ENCODE assay signal across 25 cellular contexts in the genomic region with DNA sequence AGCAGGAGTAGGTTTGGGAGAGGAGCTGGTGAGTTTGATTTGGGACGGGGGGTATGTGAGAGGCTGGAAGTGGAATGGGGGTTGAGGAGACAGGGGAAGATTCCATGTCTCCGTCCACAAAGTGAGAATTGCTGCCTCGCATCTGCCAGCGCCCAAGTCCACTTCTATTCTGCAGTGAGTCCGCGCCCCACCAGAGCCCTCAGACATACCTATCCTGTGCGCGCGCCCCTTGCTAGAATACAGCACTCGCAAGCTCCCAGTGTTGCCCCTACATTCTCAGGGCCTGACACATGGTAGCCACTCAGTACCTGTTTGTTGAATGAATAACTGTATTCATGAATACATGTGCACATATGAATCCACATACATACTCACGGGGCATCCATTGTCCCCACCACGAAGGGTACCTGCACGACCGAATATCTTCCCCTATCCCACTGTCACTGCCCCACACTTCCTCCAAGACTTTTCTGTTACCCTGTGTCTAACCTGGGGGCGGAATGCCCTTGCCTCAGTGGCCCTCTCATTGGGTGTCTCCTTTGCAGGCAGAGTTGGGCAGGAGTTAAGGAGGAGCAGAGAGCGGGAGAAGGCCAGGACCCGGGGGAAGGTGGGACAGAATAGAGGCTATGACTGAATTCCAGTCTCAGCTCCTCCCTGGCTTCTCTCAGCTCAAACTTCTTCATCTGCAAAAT. TPM values are rescaled to one million over a fixed set of nuclear protein-coding genes. Genes with fewer than 3 reads are reported as not detected.
DNase-seq lines count a peak whose midpoint lies in the region; ATAC-seq, FAIRE-seq and TF ChIP-seq lines count a peak whose summit lies in the region.
"Had no signal": no experiment of that assay in that cellular context is flagged by ENCODE, and none has a peak within 500 bp of the region (broad histone marks: within the 10 kb centered on the region; RNA-seq: fewer than 3 reads in every experiment).

No MANE protein-coding gene starts in this region.

- ATAC-seq in T-helper 17 cell (no peak), HG03565 (IDR thresholded peaks at IDR 0.05; ENCODE audit: unreplicated experiment) (no peak)
- no peak for ATAC-seq in stimulated activated effector memory CD8-positive, alpha-beta T cell treated with anti-CD3 and anti-CD28 coated beads, Interleukin-12 subunit alpha, Interleukin-12 subunit beta, amount 100 ng/mL, for 72 hours
- ATAC-seq: GM23338, K562, left colon, Panc1, pancreas, T-cell had no signal

- no peak for TF ChIP-seq POLR2A in H54 (IDR thresholded peaks at IDR 0.05; ENCODE audit: low read depth, low read length)

- no peak for FAIRE-seq in H54 (lab: Jason Lieb, UNC)
- FAIRE-seq: K562, pancreas had no signal

- DNase-seq in T-helper 1 cell (no peak), T-helper 17 cell (no peak), mesothelial cell of epicardium (ENCODE audit: low spot score in 2 of 2, unreplicated experiment in 2 of 2) (no peak), hippocampal formation (lab: John Stamatoyannopoulos, UW) (no peak), H54 (ENCODE audit: insufficient read length, low spot score) (no peak)
- DNase-seq in stimulated activated effector memory CD8-positive, alpha-beta T cell treated with anti-CD3 and anti-CD28 coated beads, Interleukin-12 subunit alpha, Interleukin-12 subunit beta, amount 100 ng/mL, for 72 hours (ENCODE audit: low spot score in 2 of 2), result no peak
- DNase-seq: 8988T; activated CD4-positive, alpha-beta T cell treated with anti-CD3 and anti-CD28 coated beads, Interleukin-2, amount 50 U/mL, for 1 hour; foreskin fibroblast; GDM1; left colon; MG63; NCI-H1436; NCI-H524; pancreas; SJCRH30; stimulated activated CD4-positive, alpha-beta T cell treated with anti-CD3 and anti-CD28 coated beads, Interleukin-15, amount 100 ng/mL, for 24 hours; trophoblast cell had no signal

- H3K9me3 ChIP-seq in T-helper 17 cell (ENCODE audit: control insufficient read depth, low read length, poor library complexity, severe bottlenecking), result no peaks in the 10 kb centered on the region
- H3K9me3 ChIP-seq: pancreas had no signal

- H3K9me3 Mint-ChIP-seq in T-helper 1 cell treated with Interleukin-12 subunit alpha and Interleukin-12 subunit beta and Interleukin-4 antibody, amounts not matched to agents 30 μg/mL and 1 μg/mL, for 36 hours, result no peaks in the 10 kb centered on the region
- H3K9me3 Mint-ChIP-seq in mesothelial cell of epicardium, result no peaks in the 10 kb centered on the region
- H3K9me3 Mint-ChIP-seq in stimulated activated effector memory CD8-positive, alpha-beta T cell treated with anti-CD3 and anti-CD28 coated beads, Interleukin-12 subunit alpha, Interleukin-12 subunit beta, amount 100 ng/mL, for 72 hours, result no peaks in the 10 kb centered on the region
- H3K9me3 Mint-ChIP-seq: GM23338, memory B cell had no signal

- peaks cover 11% of the 10 kb centered on the region for H3K4me1 Mint-ChIP-seq in T-helper 1 cell treated with Interleukin-12 subunit alpha and Interleukin-12 subunit beta and Interleukin-4 antibody, amounts not matched to agents 30 μg/mL and 1 μg/mL, for 36 hours (ENCODE audit: low read depth)
- H3K4me1 Mint-ChIP-seq in T-helper 17 cell (peaks cover 14% of the 10 kb centered on the region), mesothelial cell of epicardium (peaks cover 17% of the 10 kb centered on the region)
- H3K4me1 Mint-ChIP-seq in stimulated activated effector memory CD8-positive, alpha-beta T cell treated with anti-CD3 and anti-CD28 coated beads, Interleukin-12 subunit alpha, Interleukin-12 subunit beta, amount 100 ng/mL, for 72 hours, result peaks cover 26% of the 10 kb centered on the region

- peak overlapping the region; percentile 31 for H3K4me3 Mint-ChIP-seq in T-helper 1 cell treated with Interleukin-12 subunit alpha and Interleukin-12 subunit beta and Interleukin-4 antibody, amounts not matched to agents 30 μg/mL and 1 μg/mL, for 36 hours
- peak overlapping the region; percentile 50 for H3K4me3 Mint-ChIP-seq in T-helper 17 cell
- H3K4me3 Mint-ChIP-seq in mesothelial cell of epicardium, result peak overlapping the region; percentile 37
- peak overlapping the region; percentile 74 for H3K4me3 Mint-ChIP-seq in stimulated activated effector memory CD8-positive, alpha-beta T cell treated with anti-CD3 and anti-CD28 coated beads, Interleukin-12 subunit alpha, Interleukin-12 subunit beta, amount 100 ng/mL, for 72 hours

- no peak overlapping the region for H3K27ac Mint-ChIP-seq in T-helper 1 cell treated with Interleukin-12 subunit alpha and Interleukin-12 subunit beta and Interleukin-4 antibody, amounts not matched to agents 30 μg/mL and 1 μg/mL, for 36 hours
- H3K27ac Mint-ChIP-seq in T-helper 17 cell (no peak overlapping the region), mesothelial cell of epicardium (no peak overlapping the region)
- no peak overlapping the region for H3K27ac Mint-ChIP-seq in stimulated activated effector memory CD8-positive, alpha-beta T cell treated with anti-CD3 and anti-CD28 coated beads, Interleukin-12 subunit alpha, Interleukin-12 subunit beta, amount 100 ng/mL, for 72 hours
- H3K27ac Mint-ChIP-seq: GM23338, memory B cell had no signal

- TF ChIP-seq CTCF in mesothelial cell of epicardium (IDR thresholded peaks at IDR 0.05; ENCODE audit: unreplicated experiment), result no peak

- peaks cover 54% of the 10 kb centered on the region for H3K27me3 Mint-ChIP-seq in T-helper 1 cell treated with Interleukin-12 subunit alpha and Interleukin-12 subunit beta and Interleukin-4 antibody, amounts not matched to agents 30 μg/mL and 1 μg/mL, for 36 hours (ENCODE audit: low read depth)
- H3K27me3 Mint-ChIP-seq in T-helper 17 cell (peaks cover 57% of the 10 kb centered on the region), mesothelial cell of epicardium (ENCODE audit: low read depth) (peaks cover 84% of the 10 kb centered on the region)

- no peaks in the 10 kb centered on the region for H3K36me3 Mint-ChIP-seq in T-helper 1 cell treated with Interleukin-12 subunit alpha and Interleukin-12 subunit beta and Interleukin-4 antibody, amounts not matched to agents 30 μg/mL and 1 μg/mL, for 36 hours (ENCODE audit: low read depth)
- peaks cover 5% of the 10 kb centered on the region for H3K36me3 Mint-ChIP-seq in T-helper 17 cell (ENCODE audit: low read depth)
- H3K36me3 Mint-ChIP-seq in mesothelial cell of epicardium, result no peaks in the 10 kb centered on the region
- H3K36me3 Mint-ChIP-seq in stimulated activated effector memory CD8-positive, alpha-beta T cell treated with anti-CD3 and anti-CD28 coated beads, Interleukin-12 subunit alpha, Interleukin-12 subunit beta, amount 100 ng/mL, for 72 hours, result peaks cover 5% of the 10 kb centered on the region
- H3K36me3 Mint-ChIP-seq: T-cell had no signal

RNA-seq across cellular contexts. Expression of gene POLL, which starts 19.9 kb away (rescaled TPM):
- total RNA-seq in T-helper 17 cell (10 to 100 TPM; 25.3 to 30.9 TPM), mesothelial cell of epicardium (44.5 to 47.3 TPM (median 46.6 TPM) in 3 replicates)

RNA-seq across cellular contexts. Expression of gene DPCD, which starts 19.9 kb away (rescaled TPM):
- total RNA-seq in T-helper 17 cell, result 1 to 10 TPM in 1 of 2 donors, not detected in 1; 1.9 TPM
- total RNA-seq in mesothelial cell of epicardium, result 23.0 to 23.8 TPM (median 23.0 TPM) in 3 replicates
